ENCODE assay signal across 9 cellular contexts in the genomic region with DNA sequence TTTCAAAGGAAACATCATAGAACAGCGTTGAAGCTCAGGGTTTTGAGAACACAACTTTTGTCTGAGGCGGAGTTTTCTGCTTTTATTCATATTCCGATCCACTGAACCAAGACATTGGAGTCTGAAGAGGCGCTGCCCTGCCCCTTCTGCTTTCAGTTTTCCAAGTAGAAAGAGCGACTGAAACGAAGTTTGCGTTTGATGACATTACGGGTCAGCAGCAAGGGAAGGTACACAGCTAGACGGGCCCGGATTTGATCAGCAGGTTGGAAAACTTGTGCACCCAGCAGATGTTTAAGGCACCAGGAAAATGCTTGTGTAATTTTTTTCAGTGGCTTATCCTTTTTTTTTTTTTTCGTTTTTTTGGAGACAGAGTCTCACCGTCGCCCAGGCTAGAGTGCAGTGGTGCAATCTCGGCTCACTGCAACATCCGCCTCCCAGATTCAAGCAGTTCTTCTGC. TPM values are rescaled to one million over a fixed set of nuclear protein-coding genes. Genes with fewer than 3 reads are reported as not detected.
A peak's percentile ranks its signal among the peaks of the same experiment; 100 is the strongest.
DNase-seq lines count a peak whose midpoint lies in the region; ATAC-seq and TF ChIP-seq lines count a peak whose summit lies in the region.
"Had no signal": no experiment of that assay in that cellular context is flagged by ENCODE, and none has a peak within 500 bp of the region (broad histone marks: within the 10 kb centered on the region; RNA-seq: fewer than 3 reads in every experiment).

No MANE protein-coding gene starts in this region.

- POLR2A ChIA-PET in MCF 10A (lab: Yijun Ruan, JAX): interaction anchor here (0.6 to 8.3 kb wide), 17 partner anchors 9 to 352 kb away, joined by 3 to 185 read pairs (median 4); a partner anchor contains a TSS

- TF ChIP-seq CTCF in MCF 10A (IDR thresholded peaks at IDR 0.05; ENCODE audit: unreplicated experiment) (no peak), mesothelial cell of epicardium (IDR thresholded peaks at IDR 0.05; ENCODE audit: unreplicated experiment) (no peak), tibial nerve (IDR thresholded peaks at IDR 0.05) (no peak)

- no peak for DNase-seq in activated T-cell treated with anti-CD3 and anti-CD28 coated beads, Interleukin-2, amount 50 U/mL, for 72 hours
- DNase-seq in activated T-cell treated with anti-CD3 and anti-CD28 coated beads for 4 hours: no peak
- DNase-seq in MCF 10A (ENCODE audit: unreplicated experiment): peak; percentile 35
- DNase-seq in mesothelial cell of epicardium (ENCODE audit: low spot score in 2 of 2, unreplicated experiment in 2 of 2): no peak
- no peak for DNase-seq in tibial nerve (ENCODE audit: low spot score in 2 of 2)
- DNase-seq in effector CD4-positive, alpha-beta T cell: no peak
- DNase-seq in SW480 (ENCODE audit: low spot score): no peak

- no peak overlapping the region for H3K4me3 ChIP-seq in tibial nerve
- H3K4me3 ChIP-seq: K562 had no signal

- CTCF ChIA-PET in MCF 10A (lab: Yijun Ruan, JAX): interaction anchor here (0.7 to 2.1 kb wide), 8 partner anchors 13 to 511 kb away, joined by 3 to 6 read pairs (median 4); no protein-coding TSS in a partner anchor

- TSS peak; percentile 77 for BruUV-seq in MCF 10A (replicated peaks; lab: Mats Ljungman, UMichigan)

- H3K9me3 ChIP-seq in tibial nerve: no peaks in the 10 kb centered on the region

- H3K36me3 Mint-ChIP-seq in activated T-cell treated with anti-CD3 and anti-CD28 coated beads, Interleukin-2, amount 50 U/mL, for 72 hours (ENCODE audit: insufficient read depth in 2 of 2): peaks cover 2 to 7% of the 10 kb centered on the region in 2 donors
- peaks cover 34% of the 10 kb centered on the region for H3K36me3 Mint-ChIP-seq in MCF 10A (ENCODE audit: insufficient read depth, unreplicated experiment)
- peaks cover 4% of the 10 kb centered on the region for H3K36me3 Mint-ChIP-seq in mesothelial cell of epicardium

- intact Hi-C loops in MCF 10A (cut with micrococcal nuclease): loop anchor here (1.0 kb wide), 1 partner anchor 20 kb away; no protein-coding TSS in a partner anchor

- H3K27ac ChIP-seq in tibial nerve: peak overlapping the region; percentile 76 to 87 (median 81)

- H3K27me3 Mint-ChIP-seq in activated T-cell treated with anti-CD3 and anti-CD28 coated beads, Interleukin-2, amount 50 U/mL, for 72 hours (ENCODE audit: low read depth): no peaks in the 10 kb centered on the region
- H3K27me3 Mint-ChIP-seq in MCF 10A (ENCODE audit: insufficient read depth, unreplicated experiment) (no peaks in the 10 kb centered on the region), mesothelial cell of epicardium (ENCODE audit: low read depth) (no peaks in the 10 kb centered on the region)

- TF ChIP-seq EP300 in tibial nerve (IDR thresholded peaks at IDR 0.05): no peak

- WGBS in tibial nerve, 2 donors: 83 to 88% methylated on average over 15 of the region's 15 CpGs

- peaks cover 0 to 33% (median 0%) of the 10 kb centered on the region in 3 donors for H3K36me3 ChIP-seq in tibial nerve

- H3K4me1 Mint-ChIP-seq in activated T-cell treated with anti-CD3 and anti-CD28 coated beads, Interleukin-2, amount 50 U/mL, for 72 hours (ENCODE audit: low read depth): peaks cover 63% of the 10 kb centered on the region
- H3K4me1 Mint-ChIP-seq in MCF 10A (ENCODE audit: insufficient read depth, unreplicated experiment) (peaks cover 45% of the 10 kb centered on the region), mesothelial cell of epicardium (peaks cover 28% of the 10 kb centered on the region)

- H3K4me3 Mint-ChIP-seq in activated T-cell treated with anti-CD3 and anti-CD28 coated beads, Interleukin-2, amount 50 U/mL, for 72 hours: peak overlapping the region; percentile 88 to 91
- H3K4me3 Mint-ChIP-seq in MCF 10A (ENCODE audit: unreplicated experiment) (peak overlapping the region; percentile 66), mesothelial cell of epicardium (no peak overlapping the region)

- no peak for ATAC-seq in activated T-cell treated with anti-CD3 and anti-CD28 coated beads, Interleukin-2, amount 50 U/mL, for 72 hours (replicated peaks in 1 of 2)
- no peak for ATAC-seq in HG03342 (IDR thresholded peaks at IDR 0.05; ENCODE audit: unreplicated experiment)

- H3K4me1 ChIP-seq in tibial nerve: peaks cover 0 to 63% (median 25%) of the 10 kb centered on the region in 4 donors

- no peaks in the 10 kb centered on the region for H3K9me3 Mint-ChIP-seq in activated T-cell treated with anti-CD3 and anti-CD28 coated beads, Interleukin-2, amount 50 U/mL, for 72 hours
- H3K9me3 Mint-ChIP-seq in MCF 10A (ENCODE audit: unreplicated experiment) (no peaks in the 10 kb centered on the region), mesothelial cell of epicardium (no peaks in the 10 kb centered on the region)

- peak overlapping the region; percentile 94 for H3K27ac Mint-ChIP-seq in activated T-cell treated with anti-CD3 and anti-CD28 coated beads, Interleukin-2, amount 50 U/mL, for 72 hours
- H3K27ac Mint-ChIP-seq in MCF 10A (ENCODE audit: low read depth, unreplicated experiment): peak overlapping the region; percentile 100
- H3K27ac Mint-ChIP-seq in mesothelial cell of epicardium: peak overlapping the region; percentile 99

- TF ChIP-seq POLR2A in tibial nerve (IDR thresholded peaks at IDR 0.05): no peak

- no peaks in the 10 kb centered on the region for H3K27me3 ChIP-seq in tibial nerve

RNA-seq across cellular contexts. Expression of a gene that starts 0.7 kb away (rescaled TPM):
- total RNA-seq in activated T-cell treated with anti-CD3 and anti-CD28 coated beads, Interleukin-2, amount 50 U/mL, for 72 hours: 10 to 100 TPM; 77.9 to 84.4 TPM
- total RNA-seq in MCF 10A (2022) (126 and 132 TPM in 2 replicates), mesothelial cell of epicardium (199 to 201 TPM (median 200 TPM) in 3 replicates), tibial nerve (100 to 1,000 TPM; 243 to 263 (median 244) TPM)

RNA-seq across cellular contexts. Expression of a gene that starts 43.4 kb away (rescaled TPM):
- 10 to 100 TPM; 33.8 to 34.9 TPM for total RNA-seq in activated T-cell treated with anti-CD3 and anti-CD28 coated beads, Interleukin-2, amount 50 U/mL, for 72 hours
- total RNA-seq in MCF 10A (2022) (32.6 and 43.9 TPM in 2 replicates), mesothelial cell of epicardium (67.9 to 77.6 TPM (median 72.2 TPM) in 3 replicates), tibial nerve (10 to 100 TPM; 29.8 to 50.2 (median 38.3) TPM)
